ENCODE assay signal across 24 cellular contexts in the genomic region with DNA sequence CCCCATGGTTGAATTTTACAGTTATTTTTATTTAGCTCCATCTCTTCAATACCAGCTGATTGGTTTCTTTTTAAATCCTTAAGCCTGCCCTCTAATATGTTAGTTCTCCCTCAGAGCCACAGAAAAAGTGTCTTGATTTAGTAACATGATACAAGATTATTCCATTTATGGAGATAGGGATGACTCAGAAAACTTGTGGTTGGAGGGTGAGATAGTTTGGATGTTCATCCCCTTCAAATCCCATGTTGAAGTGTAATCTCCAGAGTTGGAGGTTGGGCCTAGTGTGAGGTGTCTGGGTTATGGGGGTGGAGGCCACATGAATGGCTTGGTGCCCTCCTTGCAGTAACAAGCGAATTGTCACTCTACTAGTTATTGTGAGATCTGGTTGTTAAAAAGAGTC.
"Had no signal": no experiment of that assay in that cellular context is flagged by ENCODE, and none has a peak within 500 bp of the region (broad histone marks: within the 10 kb centered on the region; RNA-seq: fewer than 3 reads in every experiment).

No MANE protein-coding gene starts in this region.

- H3K27ac Mint-ChIP-seq: activated naive CD4-positive, alpha-beta T cell treated with anti-CD3 and anti-CD28 coated beads, Interleukin-2, amount 50 U/mL, for 24 hours; endodermal cell; immature natural killer cell; natural killer cell treated with Interleukin-12 subunit alpha and Interleukin-12 subunit beta and Interleukin-15 and Interleukin-18, amount 100 ng/mL, for 72 hours; T-helper 2 cell treated with Interferon-gamma antibody and Interleukin-4, amounts not matched to agents 5 μg/mL and 100 μg/mL, for 36 hours had no signal

- H3K9me3 Mint-ChIP-seq: activated naive CD4-positive, alpha-beta T cell treated with anti-CD3 and anti-CD28 coated beads, Interleukin-2, amount 50 U/mL, for 24 hours; endodermal cell; immature natural killer cell; natural killer cell treated with Interleukin-12 subunit alpha and Interleukin-12 subunit beta and Interleukin-15 and Interleukin-18, amount 100 ng/mL, for 72 hours; T-helper 2 cell treated with Interferon-gamma antibody and Interleukin-4, amounts not matched to agents 5 μg/mL and 100 μg/mL, for 36 hours had no signal

- H3K27me3 ChIP-seq: left lung, ovary, upper lobe of left lung had no signal

- H3K36me3 ChIP-seq: left lung, ovary, prostate gland, upper lobe of left lung had no signal

- H3K4me1 ChIP-seq: left lung, prostate gland, upper lobe of left lung had no signal

- H3K9me3 ChIP-seq: left lung, ovary, prostate gland, upper lobe of left lung had no signal

- H3K4me1 Mint-ChIP-seq: activated naive CD4-positive, alpha-beta T cell treated with anti-CD3 and anti-CD28 coated beads, Interleukin-2, amount 50 U/mL, for 24 hours; endodermal cell; immature natural killer cell had no signal

- DNase-seq: activated CD4-positive, alpha-beta T cell treated with anti-CD3 and anti-CD28 coated beads for 1 hour; activated CD4-positive, alpha-beta T cell treated with anti-CD3 and anti-CD28 coated beads, Interleukin-2, amount 50 U/mL, for 1 hour; activated gamma-delta T cell treated with Interleukin-2 at 50 U/mL for 16 hours; activated T-cell treated with anti-CD3 and anti-CD28 coated beads, Interleukin-2, amount 50 U/mL, for 1 hour; aorta; cerebellar nuclear complex; cortex of kidney; endodermal cell; foreskin melanocyte; immature natural killer cell; kidney glomerular epithelial cell; left lung; ovary; right cardiac atrium; stimulated activated CD4-positive, alpha-beta T cell treated with anti-CD3 and anti-CD28 coated beads, Interleukin-12 subunit alpha, Interleukin-12 subunit beta, amount 100 ng/mL, for 4 hours; stimulated activated CD4-positive, alpha-beta T cell treated with anti-CD3 and anti-CD28 coated beads, Interleukin-4, amount 100 ng/mL, for 4 hours; stimulated activated naive CD8-positive, alpha-beta T cell treated with anti-CD3 and anti-CD28 coated beads, Interleukin-15, Interleukin-2, amounts not matched to agents 100 U/mL and 50 U/mL, for 24 hours; upper lobe of left lung had no signal

- H3K36me3 Mint-ChIP-seq: activated naive CD4-positive, alpha-beta T cell treated with anti-CD3 and anti-CD28 coated beads, Interleukin-2, amount 50 U/mL, for 24 hours; immature natural killer cell; natural killer cell treated with Interleukin-12 subunit alpha and Interleukin-12 subunit beta and Interleukin-15 and Interleukin-18, amount 100 ng/mL, for 72 hours had no signal

- H3K4me3 Mint-ChIP-seq: activated naive CD4-positive, alpha-beta T cell treated with anti-CD3 and anti-CD28 coated beads, Interleukin-2, amount 50 U/mL, for 24 hours; endodermal cell; immature natural killer cell; natural killer cell treated with Interleukin-12 subunit alpha and Interleukin-12 subunit beta and Interleukin-15 and Interleukin-18, amount 100 ng/mL, for 72 hours; T-helper 2 cell treated with Interferon-gamma antibody and Interleukin-4, amounts not matched to agents 5 μg/mL and 100 μg/mL, for 36 hours had no signal

- H3K27ac ChIP-seq: epithelial cell of prostate, left lung, ovary, prostate gland, upper lobe of left lung had no signal

- H3K4me3 ChIP-seq: left lung, lung, ovary, prostate gland, upper lobe of left lung had no signal

- ATAC-seq: left lung; natural killer cell treated with Interleukin-12 subunit alpha and Interleukin-12 subunit beta and Interleukin-15 and Interleukin-18, amount 100 ng/mL, for 72 hours; right cardiac atrium; stimulated activated naive CD8-positive, alpha-beta T cell treated with anti-CD3 and anti-CD28 coated beads, Interleukin-15, Interleukin-2, amounts not matched to agents 100 U/mL and 50 U/mL, for 24 hours had no signal
